ENCODE assay signal across 7 cellular contexts in the genomic region with DNA sequence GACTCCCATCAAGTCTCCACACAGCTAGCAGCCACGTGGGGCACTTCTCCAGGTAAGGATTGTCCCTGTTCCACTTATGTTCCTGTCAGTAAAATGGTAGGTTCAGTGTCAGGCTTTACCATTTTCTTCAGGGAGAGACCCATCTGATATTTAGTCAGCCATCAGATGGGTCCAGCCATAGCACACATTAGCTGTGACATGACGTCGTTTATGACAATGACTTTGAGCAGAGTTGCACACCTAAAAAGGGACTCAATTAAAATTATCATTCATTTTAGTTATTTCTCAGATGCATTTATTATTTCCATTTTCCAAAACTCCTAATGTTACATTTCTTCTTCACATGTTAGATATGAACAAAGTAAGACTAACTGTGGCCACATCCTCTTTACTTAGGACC.
"Had no signal": no experiment of that assay in that cellular context is flagged by ENCODE, and none has a peak within 500 bp of the region (broad histone marks: within the 10 kb centered on the region; RNA-seq: fewer than 3 reads in every experiment).

No MANE protein-coding gene starts in this region.

- ATAC-seq: K562 had no signal

- H3K4me2 ChIP-seq: KMS-11 had no signal

- H3K9ac ChIP-seq: KMS-11 had no signal

- FAIRE-seq: HTR-8/SVneo, K562 had no signal

- H3K27ac ChIP-seq: HL-60, KMS-11 had no signal

- DNase-seq: IMR-90, KBM-7, KG1 had no signal

- H3K4me3 ChIP-seq: K562 had no signal
